Comparison of ENCODE assay signal across 8 cellular contexts in the genomic region with DNA sequence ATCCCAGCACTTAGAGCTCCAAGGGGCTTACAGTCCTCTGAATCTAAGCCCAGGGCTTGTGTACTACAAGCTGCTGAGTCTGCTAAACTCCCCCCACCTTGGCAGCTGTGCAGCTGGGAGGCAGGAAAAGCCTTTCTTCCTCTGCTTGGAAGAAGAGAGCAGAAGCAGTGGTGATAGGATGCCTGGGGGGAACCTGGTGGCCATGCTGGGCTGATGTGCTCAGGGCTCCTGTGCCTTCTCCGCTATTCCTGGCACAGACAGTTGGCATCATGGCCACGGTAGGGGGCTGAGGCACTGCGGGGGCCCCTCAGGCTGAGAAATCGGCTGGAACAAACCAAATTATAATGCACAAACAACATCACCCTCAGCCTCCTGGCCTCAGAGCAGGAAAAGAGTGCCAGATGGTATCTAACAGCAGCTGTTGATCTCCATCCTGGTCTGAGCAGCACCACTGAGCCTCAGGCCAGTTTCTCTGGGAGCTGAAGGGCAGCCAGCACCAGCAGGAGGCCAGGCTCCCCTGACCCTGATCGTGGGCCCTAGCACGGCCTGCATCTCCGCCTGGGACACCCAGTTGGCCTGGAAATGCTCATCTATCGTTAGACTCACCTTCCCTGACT. TPM values are rescaled to one million over a fixed set of nuclear protein-coding genes. Genes with fewer than 3 reads are reported as not detected.
A peak's percentile ranks its signal among the peaks of the same experiment; 100 is the strongest.
DNase-seq lines count a peak whose midpoint lies in the region; ATAC-seq lines count a peak whose summit lies in the region.

No MANE protein-coding gene starts in this region.

- H3K27ac ChIP-seq in aorta (ENCODE audit: low read depth in 1 of 2, low read length in 2 of 2), result peak overlapping the region; percentile 4 to 66

- H3K4me1 ChIP-seq in endocrine pancreas (ENCODE audit: control insufficient read depth, insufficient read depth, low read length) (no peaks in the 10 kb centered on the region), aorta (ENCODE audit: control insufficient read depth in 1 of 2, insufficient read depth in 2 of 2, low read length in 2 of 2) (no peaks in the 10 kb centered on the region)

- peak overlapping the region; percentile 47 for H3K9ac ChIP-seq in endocrine pancreas (ENCODE audit: control insufficient read depth, insufficient read depth, low read length)

- H3K27me3 ChIP-seq in endocrine pancreas (ENCODE audit: control insufficient read depth, insufficient read depth, low read length), result no peaks in the 10 kb centered on the region
- no peaks in the 10 kb centered on the region for H3K27me3 ChIP-seq in aorta (ENCODE audit: control insufficient read depth in 1 of 2, insufficient read depth in 2 of 2, low read length in 1 of 2)

- H3K36me3 ChIP-seq in endocrine pancreas (ENCODE audit: control insufficient read depth, insufficient read depth, low read length), result no peaks in the 10 kb centered on the region
- peaks cover 2 to 3% of the 10 kb centered on the region in 2 donors for H3K36me3 ChIP-seq in aorta (ENCODE audit: control insufficient read depth in 1 of 2, insufficient read depth in 2 of 2, low read length in 1 of 2)

- ATAC-seq in stimulated activated naive CD8-positive, alpha-beta T cell treated with anti-CD3 and anti-CD28 coated beads, Interleukin-15, Interleukin-2, amounts not matched to agents 100 U/mL and 50 U/mL, for 24 hours, result no peak
- ATAC-seq in aorta (ENCODE audit: low FRiP score), result peak; percentile 67
- no peak for ATAC-seq in GM19397 (IDR thresholded peaks at IDR 0.05; ENCODE audit: unreplicated experiment)
- ATAC-seq in GM18858 (IDR thresholded peaks at IDR 0.05; ENCODE audit: unreplicated experiment), result no peak

- no peaks in the 10 kb centered on the region for H3K9me3 ChIP-seq in endocrine pancreas (ENCODE audit: control insufficient read depth, low read length)
- H3K9me3 ChIP-seq in aorta (ENCODE audit: control insufficient read depth, low read length), result no peaks in the 10 kb centered on the region

- peak overlapping the region; percentile 51 for H3K27ac Mint-ChIP-seq in stimulated activated naive CD8-positive, alpha-beta T cell treated with anti-CD3 and anti-CD28 coated beads, Interleukin-15, Interleukin-2, amounts not matched to agents 100 ng/mL and 50 ng/mL, for 24 hours

- WGBS in aorta, 2 donors, result 11 to 16% methylated on average over 8 of the region's 8 CpGs

- H3K4me3 ChIP-seq in endocrine pancreas (ENCODE audit: control insufficient read depth, insufficient read depth, low read length) (no peak overlapping the region), aorta (ENCODE audit: low read length in 2 of 2) (no peak overlapping the region)

- H3K9me3 Mint-ChIP-seq in stimulated activated naive CD8-positive, alpha-beta T cell treated with anti-CD3 and anti-CD28 coated beads, Interleukin-15, Interleukin-2, amounts not matched to agents 100 ng/mL and 50 ng/mL, for 24 hours, result no peaks in the 10 kb centered on the region

- no peaks in the 10 kb centered on the region for H3K27me3 Mint-ChIP-seq in stimulated activated naive CD8-positive, alpha-beta T cell treated with anti-CD3 and anti-CD28 coated beads, Interleukin-15, Interleukin-2, amounts not matched to agents 100 ng/mL and 50 ng/mL, for 24 hours

- peaks cover 75% of the 10 kb centered on the region for H3K4me1 Mint-ChIP-seq in stimulated activated naive CD8-positive, alpha-beta T cell treated with anti-CD3 and anti-CD28 coated beads, Interleukin-15, Interleukin-2, amounts not matched to agents 100 ng/mL and 50 ng/mL, for 24 hours (ENCODE audit: low read depth)

- no peak for DNase-seq in stimulated activated naive CD8-positive, alpha-beta T cell treated with anti-CD3 and anti-CD28 coated beads, Interleukin-15, Interleukin-2, amounts not matched to agents 100 U/mL and 50 U/mL, for 24 hours
- DNase-seq in mucosa of gallbladder (ENCODE audit: low spot score), result peak; percentile 32
- DNase-seq in aorta, result peak; percentile 77 to 83
- DNase-seq in LoVo (ENCODE audit: low spot score), result no peak

- intact Hi-C loops in aorta (cut with DNase I), result loop anchor here (2.0 kb wide), 2 partner anchors 80 to 114 kb away; no protein-coding TSS in a partner anchor

- no peak overlapping the region for H3K4me3 Mint-ChIP-seq in stimulated activated naive CD8-positive, alpha-beta T cell treated with anti-CD3 and anti-CD28 coated beads, Interleukin-15, Interleukin-2, amounts not matched to agents 100 ng/mL and 50 ng/mL, for 24 hours

- H3K36me3 Mint-ChIP-seq in stimulated activated naive CD8-positive, alpha-beta T cell treated with anti-CD3 and anti-CD28 coated beads, Interleukin-15, Interleukin-2, amounts not matched to agents 100 ng/mL and 50 ng/mL, for 24 hours (ENCODE audit: low read depth), result peaks cover 75% of the 10 kb centered on the region

RNA-seq across cellular contexts. Expression of a gene that starts 35.8 kb away (rescaled TPM):
- total RNA-seq in mucosa of gallbladder, result 140 TPM
- 100 to 1,000 TPM; 135 to 155 TPM for total RNA-seq in aorta
- polyA plus RNA-seq in aorta, result 100 to 1,000 TPM in 1 of 2 donors, 10 to 100 TPM in 1; 12.1 to 112 TPM

Comparison
In these comparisons a context has a peak if more than half of its experiments do, and no peak if none do; other contexts are left out.
1. DNase-seq: peak in mucosa of gallbladder (single experiment) and aorta (2 of 2); none in stimulated activated naive CD8-positive, alpha-beta T cell treated with anti-CD3 and anti-CD28 coated beads, Interleukin-15, Interleukin-2, amounts not matched to agents 100 U/mL and 50 U/mL, for 24 hours (single experiment) and LoVo (single experiment).